ENCODE assay signal across 1 cellular context in the genomic region with DNA sequence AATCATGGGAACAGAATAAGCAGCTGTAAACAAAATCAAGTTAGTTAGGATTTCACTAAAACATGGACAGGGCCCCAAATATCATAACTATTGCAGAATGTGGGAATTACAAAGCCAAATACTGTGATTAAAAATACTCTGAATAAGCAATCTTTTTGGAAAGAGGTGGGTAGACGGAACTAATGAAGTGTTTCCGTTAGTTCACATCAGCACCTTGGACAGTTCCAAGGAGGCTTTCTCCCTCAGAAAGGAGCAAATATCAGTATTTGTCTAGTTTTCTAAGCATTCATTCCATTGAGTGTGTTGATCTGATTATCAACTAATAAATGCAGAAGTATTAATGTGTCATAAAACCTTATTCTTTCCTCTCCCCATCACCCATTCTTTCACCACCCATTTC.
A peak's percentile ranks its signal among the peaks of the same experiment; 100 is the strongest.
TF ChIP-seq lines count a peak whose summit lies in the region.

No MANE protein-coding gene starts in this region.

TF ChIP-seq in K562, 482 proteins besides CTCF, POLR2A, EP300 and RAD21:
- TF ChIP-seq, protein P1, sequence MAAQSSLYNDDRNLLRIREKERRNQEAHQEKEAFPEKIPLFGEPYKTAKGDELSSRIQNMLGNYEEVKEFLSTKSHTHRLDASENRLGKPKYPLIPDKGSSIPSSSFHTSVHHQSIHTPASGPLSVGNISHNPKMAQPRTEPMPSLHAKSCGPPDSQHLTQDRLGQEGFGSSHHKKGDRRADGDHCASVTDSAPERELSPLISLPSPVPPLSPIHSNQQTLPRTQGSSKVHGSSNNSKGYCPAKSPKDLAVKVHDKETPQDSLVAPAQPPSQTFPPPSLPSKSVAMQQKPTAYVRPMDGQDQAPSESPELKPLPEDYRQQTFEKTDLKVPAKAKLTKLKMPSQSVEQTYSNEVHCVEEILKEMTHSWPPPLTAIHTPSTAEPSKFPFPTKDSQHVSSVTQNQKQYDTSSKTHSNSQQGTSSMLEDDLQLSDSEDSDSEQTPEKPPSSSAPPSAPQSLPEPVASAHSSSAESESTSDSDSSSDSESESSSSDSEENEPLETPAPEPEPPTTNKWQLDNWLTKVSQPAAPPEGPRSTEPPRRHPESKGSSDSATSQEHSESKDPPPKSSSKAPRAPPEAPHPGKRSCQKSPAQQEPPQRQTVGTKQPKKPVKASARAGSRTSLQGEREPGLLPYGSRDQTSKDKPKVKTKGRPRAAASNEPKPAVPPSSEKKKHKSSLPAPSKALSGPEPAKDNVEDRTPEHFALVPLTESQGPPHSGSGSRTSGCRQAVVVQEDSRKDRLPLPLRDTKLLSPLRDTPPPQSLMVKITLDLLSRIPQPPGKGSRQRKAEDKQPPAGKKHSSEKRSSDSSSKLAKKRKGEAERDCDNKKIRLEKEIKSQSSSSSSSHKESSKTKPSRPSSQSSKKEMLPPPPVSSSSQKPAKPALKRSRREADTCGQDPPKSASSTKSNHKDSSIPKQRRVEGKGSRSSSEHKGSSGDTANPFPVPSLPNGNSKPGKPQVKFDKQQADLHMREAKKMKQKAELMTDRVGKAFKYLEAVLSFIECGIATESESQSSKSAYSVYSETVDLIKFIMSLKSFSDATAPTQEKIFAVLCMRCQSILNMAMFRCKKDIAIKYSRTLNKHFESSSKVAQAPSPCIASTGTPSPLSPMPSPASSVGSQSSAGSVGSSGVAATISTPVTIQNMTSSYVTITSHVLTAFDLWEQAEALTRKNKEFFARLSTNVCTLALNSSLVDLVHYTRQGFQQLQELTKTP (IDR thresholded peaks at IDR 0.05; ENCODE audit: low read depth in 1 of 2, partially characterized antibody in 2 of 2), result peak in 1 of 2 experiments; percentile 80
- TF ChIP-seq PHTF2 (CRISPR knock-in tag; IDR thresholded peaks at IDR 0.05) (no peak), MIER1 (IDR thresholded peaks at IDR 0.05; ENCODE audit: low read depth) (peak; percentile 92), COPS2 (conservative IDR thresholded peaks at IDR 0.05) (no peak), SRF (CRISPR knock-in tag; IDR thresholded peaks at IDR 0.05) (0 out of 4 replicates have a peak, but pooled peaks of 1 of the 2 experiments have one; percentile 37), ZNF24 (IDR thresholded peaks at IDR 0.05) (peak; percentile 98), EHMT2 (IDR thresholded peaks at IDR 0.05) (peak; percentile 96), CREB5 (CRISPR knock-in tag; IDR thresholded peaks at IDR 0.05) (no peak), NCOR1 (IDR thresholded peaks at IDR 0.05) (no peak), MAFG (tag; conservative IDR thresholded peaks at IDR 0.05) (0 out of 2 replicates have a peak, but pooled peaks have one; percentile 12), SMARCE1 (IDR thresholded peaks at IDR 0.05) (no peak), REST (CRISPR knock-in tag; IDR thresholded peaks at IDR 0.05; ENCODE audit: low read depth) (peak; percentile 94), HIVEP1 (CRISPR knock-in tag; IDR thresholded peaks at IDR 0.05) (no peak)
- TF ChIP-seq, protein P2, sequence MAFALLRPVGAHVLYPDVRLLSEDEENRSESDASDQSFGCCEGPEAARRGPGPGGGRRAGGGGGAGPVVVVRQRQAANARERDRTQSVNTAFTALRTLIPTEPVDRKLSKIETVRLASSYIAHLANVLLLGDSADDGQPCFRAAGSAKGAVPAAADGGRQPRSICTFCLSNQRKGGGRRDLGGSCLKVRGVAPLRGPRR (CRISPR knock-in tag; IDR thresholded peaks at IDR 0.05), result no peak
